ENCODE assay signal across 1 cellular context in the genomic region with DNA sequence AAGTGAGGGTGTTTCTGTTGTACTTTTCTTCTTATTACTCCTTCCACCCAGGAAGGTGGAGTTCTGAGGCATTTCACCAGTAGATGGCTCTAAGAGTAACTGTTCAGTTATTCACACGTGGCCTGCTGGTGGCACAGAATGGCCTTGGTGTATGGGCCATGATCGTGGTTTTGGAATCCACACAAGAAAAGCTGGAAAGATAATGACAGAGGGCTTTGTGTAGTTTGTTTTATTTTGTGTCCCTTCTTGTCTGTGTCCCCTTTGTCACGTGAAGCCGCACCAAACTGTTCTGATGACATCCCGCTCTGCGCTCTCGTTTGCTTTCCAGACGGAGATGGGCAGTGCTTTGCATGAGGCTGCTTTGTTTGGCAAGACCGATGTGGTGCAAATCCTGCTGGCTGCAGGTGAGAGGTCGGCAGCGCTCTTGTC.
TF ChIP-seq lines count a peak whose summit lies in the region.

No MANE protein-coding gene starts in this region.

TF ChIP-seq in K562, 482 proteins besides CTCF, POLR2A, EP300 and RAD21 (continued from another document):
- TF ChIP-seq, protein P1, sequence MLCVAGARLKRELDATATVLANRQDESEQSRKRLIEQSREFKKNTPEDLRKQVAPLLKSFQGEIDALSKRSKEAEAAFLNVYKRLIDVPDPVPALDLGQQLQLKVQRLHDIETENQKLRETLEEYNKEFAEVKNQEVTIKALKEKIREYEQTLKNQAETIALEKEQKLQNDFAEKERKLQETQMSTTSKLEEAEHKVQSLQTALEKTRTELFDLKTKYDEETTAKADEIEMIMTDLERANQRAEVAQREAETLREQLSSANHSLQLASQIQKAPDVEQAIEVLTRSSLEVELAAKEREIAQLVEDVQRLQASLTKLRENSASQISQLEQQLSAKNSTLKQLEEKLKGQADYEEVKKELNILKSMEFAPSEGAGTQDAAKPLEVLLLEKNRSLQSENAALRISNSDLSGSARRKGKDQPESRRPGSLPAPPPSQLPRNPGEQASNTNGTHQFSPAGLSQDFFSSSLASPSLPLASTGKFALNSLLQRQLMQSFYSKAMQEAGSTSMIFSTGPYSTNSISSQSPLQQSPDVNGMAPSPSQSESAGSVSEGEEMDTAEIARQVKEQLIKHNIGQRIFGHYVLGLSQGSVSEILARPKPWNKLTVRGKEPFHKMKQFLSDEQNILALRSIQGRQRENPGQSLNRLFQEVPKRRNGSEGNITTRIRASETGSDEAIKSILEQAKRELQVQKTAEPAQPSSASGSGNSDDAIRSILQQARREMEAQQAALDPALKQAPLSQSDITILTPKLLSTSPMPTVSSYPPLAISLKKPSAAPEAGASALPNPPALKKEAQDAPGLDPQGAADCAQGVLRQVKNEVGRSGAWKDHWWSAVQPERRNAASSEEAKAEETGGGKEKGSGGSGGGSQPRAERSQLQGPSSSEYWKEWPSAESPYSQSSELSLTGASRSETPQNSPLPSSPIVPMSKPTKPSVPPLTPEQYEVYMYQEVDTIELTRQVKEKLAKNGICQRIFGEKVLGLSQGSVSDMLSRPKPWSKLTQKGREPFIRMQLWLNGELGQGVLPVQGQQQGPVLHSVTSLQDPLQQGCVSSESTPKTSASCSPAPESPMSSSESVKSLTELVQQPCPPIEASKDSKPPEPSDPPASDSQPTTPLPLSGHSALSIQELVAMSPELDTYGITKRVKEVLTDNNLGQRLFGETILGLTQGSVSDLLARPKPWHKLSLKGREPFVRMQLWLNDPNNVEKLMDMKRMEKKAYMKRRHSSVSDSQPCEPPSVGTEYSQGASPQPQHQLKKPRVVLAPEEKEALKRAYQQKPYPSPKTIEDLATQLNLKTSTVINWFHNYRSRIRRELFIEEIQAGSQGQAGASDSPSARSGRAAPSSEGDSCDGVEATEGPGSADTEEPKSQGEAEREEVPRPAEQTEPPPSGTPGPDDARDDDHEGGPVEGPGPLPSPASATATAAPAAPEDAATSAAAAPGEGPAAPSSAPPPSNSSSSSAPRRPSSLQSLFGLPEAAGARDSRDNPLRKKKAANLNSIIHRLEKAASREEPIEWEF (CRISPR knock-in tag; IDR thresholded peaks at IDR 0.05) = 0 out of 2 replicates have a peak, but pooled peaks have one; percentile 64
- TF ChIP-seq, protein P2, sequence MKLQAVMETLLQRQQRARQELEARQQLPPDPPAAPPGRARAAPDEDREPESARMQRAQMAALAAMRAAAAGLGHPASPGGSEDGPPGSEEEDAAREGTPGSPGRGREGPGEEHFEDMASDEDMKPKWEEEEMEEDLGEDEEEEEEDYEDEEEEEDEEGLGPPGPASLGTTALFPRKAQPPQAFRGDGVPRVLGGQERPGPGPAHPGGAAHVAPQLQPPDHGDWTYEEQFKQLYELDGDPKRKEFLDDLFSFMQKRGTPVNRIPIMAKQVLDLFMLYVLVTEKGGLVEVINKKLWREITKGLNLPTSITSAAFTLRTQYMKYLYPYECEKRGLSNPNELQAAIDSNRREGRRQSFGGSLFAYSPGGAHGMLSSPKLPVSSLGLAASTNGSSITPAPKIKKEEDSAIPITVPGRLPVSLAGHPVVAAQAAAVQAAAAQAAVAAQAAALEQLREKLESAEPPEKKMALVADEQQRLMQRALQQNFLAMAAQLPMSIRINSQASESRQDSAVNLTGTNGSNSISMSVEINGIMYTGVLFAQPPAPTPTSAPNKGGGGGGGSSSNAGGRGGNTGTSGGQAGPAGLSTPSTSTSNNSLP (IDR thresholded peaks at IDR 0.05; ENCODE audit: borderline replicate concordance, low read depth, low read length) = no peak
- TF ChIP-seq JUN (IDR thresholded peaks at IDR 0.05; ENCODE audit: borderline replicate concordance, low read depth, low read length) (no peak), JUN (CRISPR knock-in tag; IDR thresholded peaks at IDR 0.05; ENCODE audit: borderline replicate concordance) (no peak), ZNF445 (CRISPR knock-in tag; IDR thresholded peaks at IDR 0.05; ENCODE audit: low read depth) (no peak), PPARD (CRISPR knock-in tag; IDR thresholded peaks at IDR 0.05) (no peak), GTF2A2 (tag; IDR thresholded peaks at IDR 0.05) (no peak), OTX1 (CRISPR knock-in tag; IDR thresholded peaks at IDR 0.05) (no peak), MBD2 (IDR thresholded peaks at IDR 0.05; ENCODE audit: borderline replicate concordance, low read depth) (no peak), RB1 (IDR thresholded peaks at IDR 0.05; ENCODE audit: low read depth) (no peak), CBX2 (IDR thresholded peaks at IDR 0.05; ENCODE audit: insufficient read depth, low read length, poor library complexity, severe bottlenecking) (no peak)
- TF ChIP-seq, protein P3, sequence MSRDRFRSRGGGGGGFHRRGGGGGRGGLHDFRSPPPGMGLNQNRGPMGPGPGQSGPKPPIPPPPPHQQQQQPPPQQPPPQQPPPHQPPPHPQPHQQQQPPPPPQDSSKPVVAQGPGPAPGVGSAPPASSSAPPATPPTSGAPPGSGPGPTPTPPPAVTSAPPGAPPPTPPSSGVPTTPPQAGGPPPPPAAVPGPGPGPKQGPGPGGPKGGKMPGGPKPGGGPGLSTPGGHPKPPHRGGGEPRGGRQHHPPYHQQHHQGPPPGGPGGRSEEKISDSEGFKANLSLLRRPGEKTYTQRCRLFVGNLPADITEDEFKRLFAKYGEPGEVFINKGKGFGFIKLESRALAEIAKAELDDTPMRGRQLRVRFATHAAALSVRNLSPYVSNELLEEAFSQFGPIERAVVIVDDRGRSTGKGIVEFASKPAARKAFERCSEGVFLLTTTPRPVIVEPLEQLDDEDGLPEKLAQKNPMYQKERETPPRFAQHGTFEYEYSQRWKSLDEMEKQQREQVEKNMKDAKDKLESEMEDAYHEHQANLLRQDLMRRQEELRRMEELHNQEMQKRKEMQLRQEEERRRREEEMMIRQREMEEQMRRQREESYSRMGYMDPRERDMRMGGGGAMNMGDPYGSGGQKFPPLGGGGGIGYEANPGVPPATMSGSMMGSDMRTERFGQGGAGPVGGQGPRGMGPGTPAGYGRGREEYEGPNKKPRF (IDR thresholded peaks at IDR 0.05; ENCODE audit: low read depth, low read length) = no peak
